12 cellular contexts compared by ENCODE assay signal in the genomic region with DNA sequence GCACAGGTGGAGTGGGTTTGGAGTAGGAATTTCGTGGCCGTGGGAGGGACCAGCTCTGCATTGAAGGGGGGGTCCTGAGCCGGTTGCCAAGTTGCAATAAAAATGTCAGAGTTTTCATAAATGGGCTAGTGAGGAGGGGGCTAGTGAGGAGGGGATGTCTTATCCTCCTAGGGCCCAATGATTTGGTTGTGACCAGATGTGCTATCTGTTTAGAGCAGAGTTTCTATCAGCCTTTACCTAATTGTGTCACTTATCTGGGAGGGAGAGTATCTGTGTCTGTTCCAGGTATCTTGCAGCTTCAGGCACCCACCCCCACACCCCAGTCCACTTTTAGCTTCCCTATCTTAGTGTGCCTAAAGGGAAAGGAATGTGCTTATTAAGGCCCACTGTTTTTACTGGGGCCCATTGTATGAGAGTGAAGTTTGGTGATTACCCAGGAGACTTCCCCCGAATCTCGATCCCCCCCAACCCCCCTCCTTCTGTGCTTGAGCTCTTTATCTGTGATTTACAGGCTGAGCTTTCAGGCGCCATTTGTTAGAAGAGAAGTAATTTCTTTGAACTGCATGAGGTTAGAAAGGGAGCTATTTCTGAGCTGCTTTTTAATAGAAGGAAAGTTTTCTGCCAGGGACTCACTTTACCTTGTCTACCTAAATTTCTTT. TPM values are rescaled to one million over a fixed set of nuclear protein-coding genes. Genes with fewer than 3 reads are reported as not detected.
DNase-seq lines count a peak whose midpoint lies in the region; ATAC-seq and TF ChIP-seq lines count a peak whose summit lies in the region.
"Had no signal": no experiment of that assay in that cellular context is flagged by ENCODE, and none has a peak within 500 bp of the region (broad histone marks: within the 10 kb centered on the region; RNA-seq: fewer than 3 reads in every experiment).

No MANE protein-coding gene starts in this region.

- H3K4me3 ChIP-seq in NT2/D1 (ENCODE audit: insufficient read length, low read depth), result no peak overlapping the region

- POLR2A ChIA-PET in HEK293T (lab: Yijun Ruan, JAX), result interaction anchor here (0.9 to 1.5 kb wide), 6 partner anchors 8 to 136 kb away, joined by 3 to 5 read pairs (median 3); partner anchors contain the start of genes C15orf39 and PPCDC

- no peaks in the 10 kb centered on the region for H3K27me3 ChIP-seq in NT2/D1 (ENCODE audit: insufficient read depth, insufficient read length)

- H3K27ac Mint-ChIP-seq in activated CD8-positive, alpha-beta memory T cell treated with anti-CD3 and anti-CD28 coated beads, Interleukin-2, amount 10 ng/mL, durations not matched to agents 7 days and 5 days, result peak overlapping the region; percentile 97
- H3K27ac Mint-ChIP-seq in dendritic cell treated with granulocyte-macrophage colony-stimulating factor and Interleukin-4, amounts not matched to agents 40 ng/mL and 50 ng/mL, for 4 days, result peak overlapping the region; percentile 87

- no peaks in the 10 kb centered on the region for H3K36me3 ChIP-seq in NT2/D1 (ENCODE audit: insufficient read depth, insufficient read length, low read length)

- H3K27me3 Mint-ChIP-seq in activated CD8-positive, alpha-beta memory T cell treated with anti-CD3 and anti-CD28 coated beads, Interleukin-2, amount 10 ng/mL, durations not matched to agents 7 days and 5 days, result no peaks in the 10 kb centered on the region
- H3K27me3 Mint-ChIP-seq in dendritic cell treated with granulocyte-macrophage colony-stimulating factor and Interleukin-4, amounts not matched to agents 40 ng/mL and 50 ng/mL, for 4 days, result peaks cover 3% of the 10 kb centered on the region

- peaks cover 7% of the 10 kb centered on the region for H3K4me1 ChIP-seq in NT2/D1 (ENCODE audit: insufficient read depth, insufficient read length)

- no peaks in the 10 kb centered on the region for H3K9me3 Mint-ChIP-seq in activated CD8-positive, alpha-beta memory T cell treated with anti-CD3 and anti-CD28 coated beads, Interleukin-2, amount 10 ng/mL, durations not matched to agents 7 days and 5 days (ENCODE audit: low read depth)
- H3K9me3 Mint-ChIP-seq in dendritic cell treated with granulocyte-macrophage colony-stimulating factor and Interleukin-4, amounts not matched to agents 40 ng/mL and 50 ng/mL, for 4 days, result no peaks in the 10 kb centered on the region

- ATAC-seq in activated CD8-positive, alpha-beta memory T cell treated with anti-CD3 and anti-CD28 coated beads, Interleukin-2, amount 10 ng/mL, durations not matched to agents 7 days and 5 days, result no peak
- no peak for ATAC-seq in HG03280 (IDR thresholded peaks at IDR 0.05; ENCODE audit: unreplicated experiment)

- no peak overlapping the region for H3K9ac ChIP-seq in NT2/D1 (ENCODE audit: insufficient read length, low read depth)

- H3K36me3 Mint-ChIP-seq in activated CD8-positive, alpha-beta memory T cell treated with anti-CD3 and anti-CD28 coated beads, Interleukin-2, amount 10 ng/mL, durations not matched to agents 7 days and 5 days, result peaks cover 42% of the 10 kb centered on the region
- H3K36me3 Mint-ChIP-seq in dendritic cell treated with granulocyte-macrophage colony-stimulating factor and Interleukin-4, amounts not matched to agents 40 ng/mL and 50 ng/mL, for 4 days (ENCODE audit: low read depth), result no peaks in the 10 kb centered on the region

- intact Hi-C loops in dendritic cell treated with granulocyte-macrophage colony-stimulating factor and Interleukin-4, amounts not matched to agents 40 ng/mL and 50 ng/mL, for 4 days (cut with micrococcal nuclease), result loop anchor here (5.0 kb wide), 2 partner anchors 34 to 46 kb away; no protein-coding TSS in a partner anchor

- CTCF ChIA-PET in activated CD8-positive, alpha-beta memory T cell treated with anti-CD3 and anti-CD28 coated beads, Interleukin-2, amount 10 ng/mL, durations not matched to agents 7 days and 5 days (lab: Charles Lee), result interaction anchor here (0.9 to 4.5 kb wide), 7 partner anchors 13 to 138 kb away, joined by 4 to 38 read pairs (median 6); partner anchors contain the start of gene C15orf39
- CTCF ChIA-PET in HEK293T (lab: Yijun Ruan, JAX), result interaction anchor here (0.6 to 1.3 kb wide), 5 partner anchors 23 to 427 kb away, joined by 3 to 5 read pairs (median 4); no protein-coding TSS in a partner anchor

- DNase-seq in activated CD8-positive, alpha-beta memory T cell treated with anti-CD3 and anti-CD28 coated beads, Interleukin-2, amount 10 ng/mL, durations not matched to agents 7 days and 5 days, result no peak
- no peak for DNase-seq in activated CD8-positive, alpha-beta memory T cell treated with anti-CD3 and anti-CD28 coated beads, Interleukin-2, amount 50 U/mL, for 48 hours
- peak; percentile 47 for DNase-seq in NT2/D1 (ENCODE audit: low read depth, low spot score)
- peak; percentile 15 for DNase-seq in stimulated activated CD8-positive, alpha-beta memory T cell treated with anti-CD3 and anti-CD28 coated beads, Interleukin-4, amount 100 ng/mL, for 48 hours
- DNase-seq in caudate nucleus (lab: John Stamatoyannopoulos, UW), result no peak
- no peak for DNase-seq in HEK293T (ENCODE audit: extremely low spot score)
- DNase-seq: activated CD8-positive, alpha-beta memory T cell treated with anti-CD3 and anti-CD28 coated beads, Interleukin-2, amount 50 U/mL, for 4 hours; glutamatergic neuron; NCI-H187 treated with DMSO at 0.1 percent for 48 hours had no signal

- H3K27ac ChIP-seq in caudate nucleus (ENCODE audit: low read depth, low read length), result no peak overlapping the region
- H3K27ac ChIP-seq: HL-60 had no signal

- peaks cover 13% of the 10 kb centered on the region for H3K9me3 ChIP-seq in NT2/D1 (ENCODE audit: insufficient read depth, low read length)

- H3K4me1 Mint-ChIP-seq in activated CD8-positive, alpha-beta memory T cell treated with anti-CD3 and anti-CD28 coated beads, Interleukin-2, amount 10 ng/mL, durations not matched to agents 7 days and 5 days, result peaks cover 66% of the 10 kb centered on the region
- H3K4me1 Mint-ChIP-seq in dendritic cell treated with granulocyte-macrophage colony-stimulating factor and Interleukin-4, amounts not matched to agents 40 ng/mL and 50 ng/mL, for 4 days (ENCODE audit: low read depth), result peaks cover 95% of the 10 kb centered on the region

- H3K4me3 Mint-ChIP-seq in activated CD8-positive, alpha-beta memory T cell treated with anti-CD3 and anti-CD28 coated beads, Interleukin-2, amount 10 ng/mL, durations not matched to agents 7 days and 5 days, result no peak overlapping the region
- no peak overlapping the region for H3K4me3 Mint-ChIP-seq in dendritic cell treated with granulocyte-macrophage colony-stimulating factor and Interleukin-4, amounts not matched to agents 40 ng/mL and 50 ng/mL, for 4 days

TF ChIP-seq in HEK293T, 16 proteins besides CTCF, POLR2A, EP300 and RAD21:
- TF ChIP-seq NFRKB (IDR thresholded peaks at IDR 0.05) (no peak), ZNF384 (IDR thresholded peaks at IDR 0.05) (no peak), CTBP1 (IDR thresholded peaks at IDR 0.05; ENCODE audit: borderline replicate concordance) (no peak), FOXA1 (IDR thresholded peaks at IDR 0.05) (no peak), SUZ12 (IDR thresholded peaks at IDR 0.05) (no peak), BHLHE40 (IDR thresholded peaks at IDR 0.05; ENCODE audit: borderline replicate concordance) (no peak), ELF4 (IDR thresholded peaks at IDR 0.05) (no peak), SP1 (IDR thresholded peaks at IDR 0.05) (no peak), TARDBP (IDR thresholded peaks at IDR 0.05) (no peak), HDGF (IDR thresholded peaks at IDR 0.05; ENCODE audit: borderline replicate concordance) (no peak), FOXM1 (IDR thresholded peaks at IDR 0.05; ENCODE audit: borderline replicate concordance) (no peak), LEF1 (IDR thresholded peaks at IDR 0.05; ENCODE audit: borderline replicate concordance) (no peak), FOXK2 (IDR thresholded peaks at IDR 0.05) (no peak), PKNOX1 (IDR thresholded peaks at IDR 0.05) (no peak), ARNT (IDR thresholded peaks at IDR 0.05) (no peak), L3MBTL2 (conservative IDR thresholded peaks at IDR 0.05) (no peak)
TF ChIP-seq in HEK293T: peak in this region for 0.

RNA-seq across cellular contexts. Expression of gene PPCDC, which starts 42.6 kb away (rescaled TPM):
- 10 to 100 TPM; 36.3 to 36.7 TPM for total RNA-seq in activated CD8-positive, alpha-beta memory T cell treated with anti-CD3 and anti-CD28 coated beads, Interleukin-2, amount 10 ng/mL, durations not matched to agents 7 days and 5 days

Comparison
In these comparisons a context has a peak if more than half of its experiments do, and no peak if none do; other contexts are left out.
1. DNase-seq: peak in NT2/D1 (single experiment) and stimulated activated CD8-positive, alpha-beta memory T cell treated with anti-CD3 and anti-CD28 coated beads, Interleukin-4, amount 100 ng/mL, for 48 hours (single experiment); none in activated CD8-positive, alpha-beta memory T cell treated with anti-CD3 and anti-CD28 coated beads, Interleukin-2, amount 10 ng/mL, durations not matched to agents 7 days and 5 days (single experiment), activated CD8-positive, alpha-beta memory T cell treated with anti-CD3 and anti-CD28 coated beads, Interleukin-2, amount 50 U/mL, for 48 hours (single experiment), caudate nucleus (0 of 61) and HEK293T (single experiment).